Comparison of ENCODE assay signal across 21 cellular contexts in the genomic region with DNA sequence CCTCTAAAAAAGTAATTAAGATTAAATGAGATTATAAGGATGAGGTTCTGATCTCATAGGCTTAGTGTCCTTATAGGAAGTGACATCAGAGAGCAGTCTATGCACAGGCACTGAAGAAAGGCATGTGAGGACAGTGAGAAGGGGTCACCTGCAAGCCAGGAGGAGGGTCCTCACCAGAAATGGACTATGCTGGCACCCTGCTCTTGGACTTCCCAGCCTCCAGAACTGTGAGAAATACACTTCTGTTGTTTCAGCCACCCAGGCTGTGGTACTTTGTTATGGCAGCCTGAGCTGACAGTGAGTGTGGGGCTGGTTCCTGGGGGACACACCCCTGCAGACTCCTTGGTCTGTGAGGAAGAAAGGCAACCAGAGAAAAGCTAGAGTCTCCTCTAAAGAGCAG. TPM values are rescaled to one million over a fixed set of nuclear protein-coding genes. Genes with fewer than 3 reads are reported as not detected.
A peak's percentile ranks its signal among the peaks of the same experiment; 100 is the strongest.
DNase-seq lines count a peak whose midpoint lies in the region; ATAC-seq lines count a peak whose summit lies in the region.
"Had no signal": no experiment of that assay in that cellular context is flagged by ENCODE, and none has a peak within 500 bp of the region (broad histone marks: within the 10 kb centered on the region; RNA-seq: fewer than 3 reads in every experiment).

No MANE protein-coding gene starts in this region.

- CTCF ChIA-PET in activated CD8-positive, alpha-beta memory T cell treated with anti-CD3 and anti-CD28 coated beads, Interleukin-2, amount 10 ng/mL, durations not matched to agents 7 days and 5 days (lab: Charles Lee): no interaction called here
- CTCF ChIA-PET in activated CD8-positive, alpha-beta T cell treated with anti-CD3 and anti-CD28 coated beads, Interleukin-2, amount 10 ng/mL, durations not matched to agents 7 days and 5 days (lab: Charles Lee): no interaction called here

- no peak overlapping the region for H2AFZ ChIP-seq in mesenchymal stem cell (ENCODE audit: low read depth, low read length)

- H2BK12ac ChIP-seq in mesenchymal stem cell (ENCODE audit: low read length in 2 of 2): peak overlapping the region; percentile 33 to 89

- H3K9me3 ChIP-seq in mesenchymal stem cell (ENCODE audit: control insufficient read depth, low read length): no peaks in the 10 kb centered on the region

- H3K27ac Mint-ChIP-seq in activated CD8-positive, alpha-beta memory T cell treated with anti-CD3 and anti-CD28 coated beads, Interleukin-2, amount 10 ng/mL, durations not matched to agents 7 days and 5 days: no peak overlapping the region
- H3K27ac Mint-ChIP-seq in activated CD8-positive, alpha-beta T cell treated with anti-CD3 and anti-CD28 coated beads, Interleukin-2, amount 10 ng/mL, durations not matched to agents 7 days and 5 days: no peak overlapping the region
- H3K27ac Mint-ChIP-seq: B cell; CD8-positive, alpha-beta T cell had no signal

- peak overlapping the region; percentile 79 for H2BK5ac ChIP-seq in mesenchymal stem cell (ENCODE audit: low read depth, low read length, poor library complexity, severe bottlenecking)

- no peak overlapping the region for H2BK120ac ChIP-seq in mesenchymal stem cell (ENCODE audit: low read depth, low read length)

- no peak overlapping the region for H3K4me3 Mint-ChIP-seq in activated CD8-positive, alpha-beta memory T cell treated with anti-CD3 and anti-CD28 coated beads, Interleukin-2, amount 10 ng/mL, durations not matched to agents 7 days and 5 days
- no peak overlapping the region for H3K4me3 Mint-ChIP-seq in activated CD8-positive, alpha-beta T cell treated with anti-CD3 and anti-CD28 coated beads, Interleukin-2, amount 10 ng/mL, durations not matched to agents 7 days and 5 days
- H3K4me3 Mint-ChIP-seq: B cell; CD8-positive, alpha-beta T cell had no signal

- no peak overlapping the region for H3K27ac ChIP-seq in mesenchymal stem cell (ENCODE audit: low read length, poor library complexity, severe bottlenecking)
- H3K27ac ChIP-seq: 22Rv1, C4-2B had no signal

- peak; percentile 42 for DNase-seq in activated CD8-positive, alpha-beta memory T cell treated with anti-CD3 and anti-CD28 coated beads, Interleukin-2, amount 50 U/mL, for 48 hours
- no peak for DNase-seq in activated CD8-positive, alpha-beta memory T cell treated with anti-CD3 and anti-CD28 coated beads, Interleukin-2, amount 10 ng/mL, durations not matched to agents 7 days and 5 days
- DNase-seq in dedifferentiated amniotic fluid mesenchymal stem cell (ENCODE audit: extremely low spot score) (peak; percentile 10), mesenchymal stem cell (no peak), DMS153 (lab: John Stamatoyannopoulos, UW) (no peak), NCI-H1694 (lab: John Stamatoyannopoulos, UW) (no peak), T-helper 2 cell (no peak)
- DNase-seq in activated CD8-positive, alpha-beta T cell treated with anti-CD3 and anti-CD28 coated beads, Interleukin-2, amount 10 ng/mL, durations not matched to agents 7 days and 5 days: no peak
- DNase-seq: CD8-positive, alpha-beta T cell; DMS53; KG1; NCI-H1048; NCI-H1417; NCI-H1694 treated with DMSO at 0.1 percent for 48 hours; NCI-H2081; NCI-H2227 treated with DMSO at 0.1 percent for 48 hours; NCI-H526 treated with DMSO at 0.1 percent for 48 hours; SHP77 treated with DMSO at 0.1 percent for 48 hours had no signal

- H4K91ac ChIP-seq in mesenchymal stem cell (ENCODE audit: low read length): peak overlapping the region; percentile 68

- peaks cover 3% of the 10 kb centered on the region for H3K4me1 ChIP-seq in mesenchymal stem cell (ENCODE audit: control insufficient read depth, insufficient read depth, low read depth, low read length)

- no peaks in the 10 kb centered on the region for H3K36me3 Mint-ChIP-seq in activated CD8-positive, alpha-beta memory T cell treated with anti-CD3 and anti-CD28 coated beads, Interleukin-2, amount 10 ng/mL, durations not matched to agents 7 days and 5 days
- no peaks in the 10 kb centered on the region for H3K36me3 Mint-ChIP-seq in activated CD8-positive, alpha-beta T cell treated with anti-CD3 and anti-CD28 coated beads, Interleukin-2, amount 10 ng/mL, durations not matched to agents 7 days and 5 days (ENCODE audit: low read depth)
- H3K36me3 Mint-ChIP-seq: CD8-positive, alpha-beta T cell had no signal

- no peaks in the 10 kb centered on the region for H3K9me3 Mint-ChIP-seq in activated CD8-positive, alpha-beta memory T cell treated with anti-CD3 and anti-CD28 coated beads, Interleukin-2, amount 10 ng/mL, durations not matched to agents 7 days and 5 days (ENCODE audit: low read depth)
- no peaks in the 10 kb centered on the region for H3K9me3 Mint-ChIP-seq in activated CD8-positive, alpha-beta T cell treated with anti-CD3 and anti-CD28 coated beads, Interleukin-2, amount 10 ng/mL, durations not matched to agents 7 days and 5 days (ENCODE audit: insufficient read depth)
- H3K9me3 Mint-ChIP-seq: CD8-positive, alpha-beta T cell had no signal

- no peak overlapping the region for H3K4me2 ChIP-seq in mesenchymal stem cell (ENCODE audit: low read length, poor library complexity, severe bottlenecking)

- no peak overlapping the region for H3K14ac ChIP-seq in mesenchymal stem cell (ENCODE audit: low read length in 2 of 2)

- no peaks in the 10 kb centered on the region for H3K27me3 ChIP-seq in mesenchymal stem cell (ENCODE audit: control insufficient read depth in 1 of 2, insufficient read depth in 1 of 2, low read length in 2 of 2)

- no peak overlapping the region for H2AK5ac ChIP-seq in mesenchymal stem cell (ENCODE audit: low read length, severe bottlenecking)

- H2BK15ac ChIP-seq in mesenchymal stem cell (ENCODE audit: low read depth, poor library complexity, severe bottlenecking): peak overlapping the region; percentile 80

- peak overlapping the region in 1 of 2 experiments; percentile 32 for H3K4ac ChIP-seq in mesenchymal stem cell (ENCODE audit: low read depth in 1 of 2, low read length in 2 of 2)

- no peak overlapping the region for H3K23ac ChIP-seq in mesenchymal stem cell (ENCODE audit: low read length in 2 of 2)

- H3K4me3 ChIP-seq in mesenchymal stem cell (ENCODE audit: insufficient read depth in 1 of 2, low read depth in 1 of 2, low read length in 2 of 2): no peak overlapping the region

- peaks cover 14% of the 10 kb centered on the region for H3K27me3 Mint-ChIP-seq in activated CD8-positive, alpha-beta memory T cell treated with anti-CD3 and anti-CD28 coated beads, Interleukin-2, amount 10 ng/mL, durations not matched to agents 7 days and 5 days
- peaks cover 2% of the 10 kb centered on the region for H3K27me3 Mint-ChIP-seq in activated CD8-positive, alpha-beta T cell treated with anti-CD3 and anti-CD28 coated beads, Interleukin-2, amount 10 ng/mL, durations not matched to agents 7 days and 5 days (ENCODE audit: low read depth)
- H3K27me3 Mint-ChIP-seq: B cell had no signal

- H3K79me1 ChIP-seq in mesenchymal stem cell (replicated peaks; ENCODE audit: low read length, poor library complexity, severe bottlenecking): no peaks in the 10 kb centered on the region

- POLR2A ChIA-PET in activated CD8-positive, alpha-beta T cell treated with anti-CD3 and anti-CD28 coated beads, Interleukin-2, amount 10 ng/mL, durations not matched to agents 7 days and 5 days (lab: Charles Lee): no interaction called here

- H3K4me1 Mint-ChIP-seq in activated CD8-positive, alpha-beta memory T cell treated with anti-CD3 and anti-CD28 coated beads, Interleukin-2, amount 10 ng/mL, durations not matched to agents 7 days and 5 days: peaks cover 4% of the 10 kb centered on the region
- peaks cover 2% of the 10 kb centered on the region for H3K4me1 Mint-ChIP-seq in activated CD8-positive, alpha-beta T cell treated with anti-CD3 and anti-CD28 coated beads, Interleukin-2, amount 10 ng/mL, durations not matched to agents 7 days and 5 days (ENCODE audit: low read depth)

- H3K18ac ChIP-seq in mesenchymal stem cell (ENCODE audit: low read depth in 1 of 2, low read length in 2 of 2): peak overlapping the region; percentile 13 to 19

- H3K36me3 ChIP-seq in mesenchymal stem cell (ENCODE audit: control insufficient read depth in 1 of 2, insufficient read depth in 2 of 2, low read depth in 1 of 2, low read length in 2 of 2): no peaks in the 10 kb centered on the region

- no peak overlapping the region for H3K9ac ChIP-seq in mesenchymal stem cell (ENCODE audit: low read length)

- no peak overlapping the region for H4K8ac ChIP-seq in mesenchymal stem cell (ENCODE audit: low read length)

- no peak for ATAC-seq in activated CD8-positive, alpha-beta memory T cell treated with anti-CD3 and anti-CD28 coated beads, Interleukin-2, amount 10 ng/mL, durations not matched to agents 7 days and 5 days
- ATAC-seq in activated CD8-positive, alpha-beta T cell treated with anti-CD3 and anti-CD28 coated beads, Interleukin-2, amount 10 ng/mL, durations not matched to agents 7 days and 5 days: no peak
- ATAC-seq: CD8-positive, alpha-beta T cell had no signal

RNA-seq across cellular contexts. Expression of gene IL6ST, which starts 34.7 kb away (rescaled TPM):
- total RNA-seq in activated CD8-positive, alpha-beta memory T cell treated with anti-CD3 and anti-CD28 coated beads, Interleukin-2, amount 10 ng/mL, durations not matched to agents 7 days and 5 days: 10 to 100 TPM; 17.9 to 24.7 TPM
- 1,394 TPM for polyA plus RNA-seq in mesenchymal stem cell (2013, experiment 1 of 2)
- 1,387 TPM for polyA plus RNA-seq in mesenchymal stem cell (2013, experiment 2 of 2)
- total RNA-seq in activated CD8-positive, alpha-beta T cell treated with anti-CD3 and anti-CD28 coated beads, Interleukin-2, amount 10 ng/mL, durations not matched to agents 7 days and 5 days: 10 to 100 TPM; 28.3 to 37.3 TPM

Comparison
In these comparisons a context has a peak if more than half of its experiments do, and no peak if none do; other contexts are left out.
1. DNase-seq: peak in activated CD8-positive, alpha-beta memory T cell treated with anti-CD3 and anti-CD28 coated beads, Interleukin-2, amount 50 U/mL, for 48 hours (single experiment) and dedifferentiated amniotic fluid mesenchymal stem cell (single experiment); none in activated CD8-positive, alpha-beta memory T cell treated with anti-CD3 and anti-CD28 coated beads, Interleukin-2, amount 10 ng/mL, durations not matched to agents 7 days and 5 days (single experiment), mesenchymal stem cell (single experiment), DMS153 (single experiment), NCI-H1694 (single experiment), activated CD8-positive, alpha-beta T cell treated with anti-CD3 and anti-CD28 coated beads, Interleukin-2, amount 10 ng/mL, durations not matched to agents 7 days and 5 days (single experiment) and T-helper 2 cell (0 of 5).